In genomic region chr15:25453246-25453645, GRCh38 we compare ENCODE assay signal across 1 cellular context. TPM values are rescaled to one million over a fixed set of nuclear protein-coding genes. Genes with fewer than 3 reads are reported as not detected.
DNase-seq lines count a peak whose midpoint lies in the region.
"Not testable (repeated sequence)": the region's sequence is repeated elsewhere in the genome, so short reads cannot be mapped to it uniquely, and the experiment has no call there.

No MANE protein-coding gene starts in this region.

- H3K36me3 ChIP-seq in SJCRH30 = not testable (repeated sequence)

- not testable (repeated sequence) for H3K4me3 ChIP-seq in SJCRH30

- peak; percentile 64 to 69 for DNase-seq in SJCRH30

- H3K27me3 ChIP-seq in SJCRH30 = not testable (repeated sequence)

- peaks cover 16% of the 10 kb centered on the region for H3K9me3 ChIP-seq in SJCRH30 (replicated peaks)

- not testable (repeated sequence) for H3K4me1 ChIP-seq in SJCRH30

- not testable (repeated sequence) for H3K27ac ChIP-seq in SJCRH30

RNA-seq across cellular contexts. Expression of gene UBE3A, which starts 14.4 kb away (rescaled TPM):
- 95.1 and 111 TPM in 2 replicates for total RNA-seq in SJCRH30 (2014; rRNA removed; shearing (Covaris generic))
